24 cellular contexts compared by ENCODE assay signal in genomic region chr7:112963634-112964033, GRCh38.
DNase-seq lines count a peak whose midpoint lies in the region; ATAC-seq, FAIRE-seq and TF ChIP-seq lines count a peak whose summit lies in the region.
"Had no signal": no experiment of that assay in that cellular context is flagged by ENCODE, and none has a peak within 500 bp of the region (broad histone marks: within the 10 kb centered on the region; RNA-seq: fewer than 3 reads in every experiment).

No MANE protein-coding gene starts in this region.

- no peak overlapping the region for H3K4me3 ChIP-seq in dorsolateral prefrontal cortex
- H3K4me3 ChIP-seq: GM12878 had no signal

- no peaks in the 10 kb centered on the region for H3K27me3 ChIP-seq in dorsolateral prefrontal cortex

- peak; percentile 24 for FAIRE-seq in GM18507 (lab: Jason Lieb, UNC)
- FAIRE-seq: GM12878, GM19239, H1 had no signal

- DNase-seq in GM18507 (ENCODE audit: extremely low spot score, insufficient read length, low read depth), result no peak
- no peak for DNase-seq in dorsolateral prefrontal cortex
- no peak for DNase-seq in SHP77 treated with DMSO at 0.1 percent for 48 hours (lab: John Stamatoyannopoulos, UW)
- DNase-seq in GM13976 (ENCODE audit: low spot score), result no peak
- DNase-seq: ACHN; BE2C; C1 segment of cervical spinal cord; CD4-positive, CD25-positive, alpha-beta regulatory T cell; CD8-positive, alpha-beta memory T cell; COR-L47; DMS 273 treated with DMSO at 0.1 percent for 48 hours; DMS53; DND-41; EL; H9; Kasumi-1; KG1 had no signal

- TF ChIP-seq CTCF in dorsolateral prefrontal cortex (IDR thresholded peaks at IDR 0.05 in 54 of 56, conservative IDR thresholded peaks at IDR 0.05 in 2 of 56; ENCODE audit: low read depth in 1 of 56, partially characterized antibody in 56 of 56), result no peak
- TF ChIP-seq CTCF in GM13976 (IDR thresholded peaks at IDR 0.05; ENCODE audit: borderline replicate concordance, control extremely low read depth, extremely low read depth, insufficient read depth, missing control alignments), result no peak

- peak; percentile 64 for ATAC-seq in GM18498 (IDR thresholded peaks at IDR 0.05; ENCODE audit: unreplicated experiment)
- peak; percentile 77 for ATAC-seq in GM21576 (IDR thresholded peaks at IDR 0.05; ENCODE audit: unreplicated experiment)
- peak; percentile 38 for ATAC-seq in HG03432 (IDR thresholded peaks at IDR 0.05; ENCODE audit: unreplicated experiment)
- no peak for ATAC-seq in GM19463 (IDR thresholded peaks at IDR 0.05; ENCODE audit: unreplicated experiment)
- ATAC-seq: GM12878 had no signal

- in situ Hi-C loops in GM13976 (cut with MboI; ENCODE audit: low sequenced_read_pairs, unreplicated experiment), result no loop called here

- H3K27ac ChIP-seq in dorsolateral prefrontal cortex, result no peak overlapping the region

- intact Hi-C loops in dorsolateral prefrontal cortex (cut with DNase I), result no loop called here
